ENCODE assay signal across 25 cellular contexts in the genomic region with DNA sequence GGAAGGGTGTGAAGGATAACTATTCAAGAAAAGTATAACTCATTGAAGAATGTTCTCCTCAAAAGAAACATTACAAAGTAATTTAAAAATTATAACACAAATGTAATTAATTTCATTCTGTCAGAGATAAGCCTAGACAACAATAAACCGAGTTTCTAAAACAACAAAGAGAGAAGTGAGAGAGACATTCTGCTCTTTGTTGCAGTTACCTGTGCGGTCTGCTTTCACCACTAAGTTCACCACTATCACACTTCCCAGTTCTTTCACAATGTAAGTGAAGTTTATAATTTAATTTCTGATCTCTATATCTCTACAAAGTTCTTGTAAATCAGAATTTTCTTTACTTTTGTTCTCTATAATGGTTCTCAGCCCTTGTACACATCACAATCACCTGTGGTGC.
"Had no signal": no experiment of that assay in that cellular context is flagged by ENCODE, and none has a peak within 500 bp of the region (broad histone marks: within the 10 kb centered on the region; RNA-seq: fewer than 3 reads in every experiment).

No MANE protein-coding gene starts in this region.

- H3K36me3 ChIP-seq: uterus had no signal

- H3K9me3 ChIP-seq: mucosa of descending colon, right lobe of liver, uterus had no signal

- H3K27me3 ChIP-seq: right lobe of liver, uterus had no signal

- H3K4me1 ChIP-seq: right lobe of liver, uterus had no signal

- H3K4me3 ChIP-seq: lung, mucosa of descending colon, right lobe of liver, uterus had no signal

- ATAC-seq: activated CD8-positive, alpha-beta T cell treated with anti-CD3 and anti-CD28 coated beads for 36 hours; activated T-cell treated with anti-CD3 and anti-CD28 coated beads, Interleukin-2, amount 50 U/mL, for 4 hours; activated T-helper 17 cell treated with anti-CD3 and anti-CD28 coated beads, Interleukin-2, amount 50 U/mL, for 72 hours; left lobe of liver; mucosa of descending colon; natural killer cell treated with Interleukin-12 subunit alpha and Interleukin-12 subunit beta and Interleukin-15 and Interleukin-18, amount 100 ng/mL, for 72 hours; right lobe of liver; stimulated activated memory B cell treated with anti-CD40 and anti-IgM and Interleukin-4, amounts not matched to agents 10 μg/mL and 1 μg/mL and 100 μg/mL, for 72 hours; stimulated activated naive CD8-positive, alpha-beta T cell treated with anti-CD3 and anti-CD28 coated beads, Interleukin-15, amount 100 ng/mL, for 72 hours had no signal

- H3K27ac ChIP-seq: right lobe of liver, uterus had no signal

- DNase-seq: activated B cell treated with CpG ODN at 0.5 μM for 24 hours; activated CD4-positive, alpha-beta T cell treated with anti-CD3 and anti-CD28 coated beads, Interleukin-2, amount 50 U/mL, for 1 hour; activated CD8-positive, alpha-beta T cell treated with anti-CD3 and anti-CD28 coated beads for 36 hours; activated gamma-delta T cell treated with Interleukin-2 at 50 U/mL for 16 hours; activated naive CD4-positive, alpha-beta T cell treated with anti-CD3 and anti-CD28 coated beads, Interleukin-2, amount 50 U/mL, for 16 hours; activated T-cell treated with anti-CD3 and anti-CD28 coated beads, Interleukin-2, amount 50 U/mL, for 4 hours; amniotic stem cell; central memory CD4-positive, alpha-beta T cell; dermis blood vessel endothelial cell; effector CD4-positive, alpha-beta T cell; kidney glomerular epithelial cell; mesendoderm; mucosa of descending colon; posterior cingulate gyrus; right lobe of liver; stimulated activated CD4-positive, alpha-beta T cell treated with anti-CD3 and anti-CD28 coated beads, Interleukin-4, amount 100 ng/mL, for 4 hours; stimulated activated CD8-positive, alpha-beta memory T cell treated with anti-CD3 and anti-CD28 coated beads, Interleukin-4, amount 100 ng/mL, for 48 hours; stimulated activated naive CD8-positive, alpha-beta T cell treated with anti-CD3 and anti-CD28 coated beads, Interleukin-15, amount 100 ng/mL, for 72 hours; substantia nigra; uterus had no signal
